10 cellular contexts compared by ENCODE assay signal in the genomic region with DNA sequence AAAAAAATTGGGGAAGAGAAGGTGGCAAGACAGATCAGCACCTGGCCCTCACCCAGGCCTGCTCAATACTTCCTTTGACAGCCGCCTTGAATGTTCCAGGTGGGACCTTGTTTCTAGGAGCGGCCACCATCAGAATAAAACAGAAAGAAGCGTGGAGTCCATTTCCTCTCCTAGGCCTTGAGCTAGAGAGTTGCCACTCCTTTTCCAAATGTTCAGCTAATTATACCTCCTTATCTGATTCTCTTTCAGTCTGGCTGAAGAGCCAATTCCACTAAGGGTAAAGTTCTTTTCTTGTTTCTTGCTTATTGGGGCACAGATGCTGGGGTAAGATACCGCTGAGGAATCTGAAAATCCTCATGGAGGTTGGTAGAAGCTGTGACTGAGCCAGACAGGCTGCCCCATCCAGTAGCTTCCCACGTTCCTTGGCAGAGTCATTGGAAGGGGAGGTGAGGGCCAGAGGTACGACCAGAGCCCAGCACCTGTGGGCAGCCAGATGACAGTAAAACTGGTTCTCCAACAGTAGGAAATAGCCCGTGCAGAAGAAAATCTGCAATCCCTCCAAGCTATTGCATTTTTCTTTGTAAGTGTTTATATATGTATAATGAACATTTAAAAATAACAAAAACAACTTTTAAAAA.
"Had no signal": no experiment of that assay in that cellular context is flagged by ENCODE, and none has a peak within 500 bp of the region (broad histone marks: within the 10 kb centered on the region; RNA-seq: fewer than 3 reads in every experiment).

No MANE protein-coding gene starts in this region.

- H3K27ac Mint-ChIP-seq: activated naive CD4-positive, alpha-beta T cell treated with anti-CD3 and anti-CD28 coated beads for 36 hours; nephron had no signal

- ATAC-seq: gastroesophageal sphincter, lower lobe of right lung, psoas muscle, right lobe of liver had no signal

- H3K27ac ChIP-seq: coronary artery, gastroesophageal sphincter, lower lobe of right lung, psoas muscle, right lobe of liver had no signal

- H3K27me3 ChIP-seq: gastroesophageal sphincter, right lobe of liver had no signal

- H3K9me3 ChIP-seq: gastroesophageal sphincter, lower lobe of right lung, psoas muscle, right lobe of liver had no signal

- H3K4me1 ChIP-seq: gastroesophageal sphincter, right lobe of liver had no signal

- DNase-seq: activated naive CD4-positive, alpha-beta T cell treated with anti-CD3 and anti-CD28 coated beads for 36 hours; effector CD4-positive, alpha-beta T cell; lower lobe of right lung; psoas muscle; right lobe of liver; stimulated activated CD4-positive, alpha-beta T cell treated with anti-CD3 and anti-CD28 coated beads, Interleukin-12 subunit alpha, Interleukin-12 subunit beta, amount 100 ng/mL, for 4 hours had no signal

- H3K36me3 ChIP-seq: gastroesophageal sphincter, lower lobe of right lung, right lobe of liver had no signal

- H3K4me3 ChIP-seq: coronary artery, gastroesophageal sphincter, lower lobe of right lung, psoas muscle, right lobe of liver had no signal

- H3K4me3 Mint-ChIP-seq: activated naive CD4-positive, alpha-beta T cell treated with anti-CD3 and anti-CD28 coated beads for 36 hours; nephron; T-helper 2 cell treated with Interferon-gamma antibody and Interleukin-4, amounts not matched to agents 5 μg/mL and 100 μg/mL, for 36 hours had no signal

- H3K9me3 Mint-ChIP-seq: activated naive CD4-positive, alpha-beta T cell treated with anti-CD3 and anti-CD28 coated beads for 36 hours; nephron; T-helper 2 cell treated with Interferon-gamma antibody and Interleukin-4, amounts not matched to agents 5 μg/mL and 100 μg/mL, for 36 hours had no signal
